8 cellular contexts compared by ENCODE assay signal in genomic region chr10:103367782-103368518, GRCh38. TPM values are rescaled to one million over a fixed set of nuclear protein-coding genes. Genes with fewer than 3 reads are reported as not detected.
DNase-seq lines count a peak whose midpoint lies in the region; ATAC-seq lines count a peak whose summit lies in the region.

Gene TAF5 (plus strand): TSS chr10:103367976. CDS start chr10:103367990, 14 bp downstream.

- DNase-seq in Caki2 (ENCODE audit: low read depth) (peak; percentile 91), HUDEP-2 (lab: John Stamatoyannopoulos, UW; ENCODE audit: unreplicated experiment in 76 of 76) (peak; percentile 31 to 96 (median 86)), NOMO-1 treated with dmso at 0.1 percent for 144 hours (lab: John Stamatoyannopoulos, UW; ENCODE audit: unreplicated experiment) (peak; percentile 99), memory B cell (ENCODE audit: low spot score in 2 of 2) (peak; percentile 80)
- peak; percentile 53 to 76 (median 75) for DNase-seq in activated CD8-positive, alpha-beta memory T cell treated with anti-CD3 and anti-CD28 coated beads for 48 hours (ENCODE audit: low read depth in 2 of 3, low spot score in 2 of 3)
- peak; percentile 89 to 91 (median 89) for DNase-seq in effector memory CD8-positive, alpha-beta T cell
- DNase-seq in stimulated activated CD8-positive, alpha-beta memory T cell treated with anti-CD3 and anti-CD28 coated beads, Interleukin-12 subunit alpha, Interleukin-12 subunit beta, amount 100 ng/mL, for 1 hour (ENCODE audit: low read depth), result peak; percentile 86

- H3K27ac Mint-ChIP-seq in effector memory CD8-positive, alpha-beta T cell, result peak within 1 kb of the TSS; percentile 39 to 59
- peak within 1 kb of the TSS; percentile 88 for H3K27ac Mint-ChIP-seq in memory B cell

- peak; percentile 50 for ATAC-seq in GM21390 (IDR thresholded peaks at IDR 0.05; ENCODE audit: unreplicated experiment)
- peak; percentile 68 for ATAC-seq in effector memory CD8-positive, alpha-beta T cell (replicated peaks)
- peak; percentile 66 for ATAC-seq in memory B cell (ENCODE audit: low read depth)

- in situ Hi-C loops in Caki2 (cut with HindIII; ENCODE audit: low pct_unique_long_range_greater_than_20kb, low sequenced_read_pairs), result no loop called here

- H3K27me3 Mint-ChIP-seq in effector memory CD8-positive, alpha-beta T cell, result no peaks in the 10 kb centered on the region
- no peaks in the 10 kb centered on the region for H3K27me3 Mint-ChIP-seq in memory B cell

- no peaks in the 10 kb centered on the region for H3K9me3 Mint-ChIP-seq in effector memory CD8-positive, alpha-beta T cell
- H3K9me3 Mint-ChIP-seq in memory B cell, result no peaks in the 10 kb centered on the region

- H3K4me3 Mint-ChIP-seq in effector memory CD8-positive, alpha-beta T cell, result peak within 1 kb of the TSS; percentile 85 to 90
- H3K4me3 Mint-ChIP-seq in memory B cell, result peak within 1 kb of the TSS; percentile 95

- H3K36me3 Mint-ChIP-seq in effector memory CD8-positive, alpha-beta T cell (ENCODE audit: insufficient read depth), result peaks cover 22% of the 10 kb centered on the region
- H3K36me3 Mint-ChIP-seq in memory B cell, result peaks cover 4% of the 10 kb centered on the region

- H3K4me1 Mint-ChIP-seq in effector memory CD8-positive, alpha-beta T cell (ENCODE audit: low read depth in 2 of 2), result peaks cover 10 to 11% of the 10 kb centered on the region in 2 donors
- H3K4me1 Mint-ChIP-seq in memory B cell, result peaks cover 4% of the 10 kb centered on the region

RNA-seq across cellular contexts. Expression of gene TAF5, which starts in this region (rescaled TPM):
- 2.3 and 3.6 TPM in 2 replicates for total RNA-seq in Caki2 (2014; rRNA removed; shearing (Covaris generic); ENCODE audit: low replicate concordance)

Comparison
In these comparisons a context has a peak if more than half of its experiments do, and no peak if none do; other contexts are left out.
1. Peak in every context shown above with its lines: DNase-seq and ATAC-seq.